15 cellular contexts compared by ENCODE assay signal in genomic region chr1:204870165-204870912, GRCh38. TPM values are rescaled to one million over a fixed set of nuclear protein-coding genes. Genes with fewer than 3 reads are reported as not detected.
A peak's percentile ranks its signal among the peaks of the same experiment; 100 is the strongest.
DNase-seq lines count a peak whose midpoint lies in the region; ATAC-seq and TF ChIP-seq lines count a peak whose summit lies in the region.
"Had no signal": no experiment of that assay in that cellular context is flagged by ENCODE, and none has a peak within 500 bp of the region (broad histone marks: within the 10 kb centered on the region; RNA-seq: fewer than 3 reads in every experiment).

Gene NFASC, plus strand, starts transcription at chr1:204870862. Its CDS starts 73,454 bp downstream, at chr1:204944316.

- TF ChIP-seq CTCF in BJ (IDR thresholded peaks at IDR 0.05; ENCODE audit: insufficient read depth, low read depth, low read length) = no peak

- intact Hi-C loops in posterior vena cava (cut with DNase I) = no loop called here

- CTCF ChIA-PET in BJ (lab: Yijun Ruan, JAX) = interaction anchor here (1.2 kb wide), 1 partner anchor 14 kb away, joined by 3 read pairs; no protein-coding TSS in a partner anchor

- H3K27me3 ChIP-seq in BJ (ENCODE audit: control insufficient read depth, insufficient read depth, low read length) = no peaks in the 10 kb centered on the region

- ATAC-seq in GM21786 (IDR thresholded peaks at IDR 0.05; ENCODE audit: unreplicated experiment) = no peak
- ATAC-seq in GM21528 (IDR thresholded peaks at IDR 0.05; ENCODE audit: low FRiP score, unreplicated experiment) = no peak
- ATAC-seq: left lung had no signal

- no peak within 1 kb of the TSS for H3K4me3 ChIP-seq in BJ (ENCODE audit: low read depth, low read length)
- H3K4me3 ChIP-seq: left lung had no signal

- POLR2A ChIA-PET in BJ (lab: Charles Lee) = no interaction called here

- no peaks in the 10 kb centered on the region for H3K36me3 ChIP-seq in BJ (ENCODE audit: control insufficient read depth, insufficient read depth, low read length)
- H3K36me3 ChIP-seq: left lung had no signal

- DNase-seq in BJ (ENCODE audit: low read depth) (no peak), caudate nucleus (lab: John Stamatoyannopoulos, UW) (peak in 54 of 61 donors; percentile 52 to 95 (median 82)), hippocampal formation (lab: John Stamatoyannopoulos, UW) (peak; percentile 82 to 85), posterior vena cava (ENCODE audit: low spot score) (no peak), SW480 (ENCODE audit: low spot score) (no peak), foreskin melanocyte (no peak)
- DNase-seq: activated T-cell treated with anti-CD3 and anti-CD28 coated beads, Interleukin-2, amount 50 U/mL, for 1 hour; cerebellar nuclear complex; DMS 273 treated with DMSO at 0.1 percent for 48 hours; left lung; NCI-H1436 treated with DMSO at 0.1 percent for 48 hours; NCI-H774; SIG-M5 had no signal

- peak within 1 kb of the TSS; percentile 95 for H3K27ac ChIP-seq in caudate nucleus (ENCODE audit: low read depth, low read length)
- H3K27ac ChIP-seq: left lung had no signal

RNA-seq across cellular contexts. Expression of gene NFASC, which starts in this region (rescaled TPM):
- 6.8 and 10.9 TPM in 2 replicates for polyA plus RNA-seq in BJ (2011; rRNA removed)
- 6.5 and 6.6 TPM in 2 replicates for polyA minus RNA-seq in BJ (2011; rRNA and poly(A)+ RNA removed)
- total RNA-seq in posterior vena cava = 10 to 100 TPM; 57.1 to 76.8 TPM

Comparison
In these comparisons a context has a peak if more than half of its experiments do, and no peak if none do; other contexts are left out.
1. DNase-seq: peak in caudate nucleus (54 of 61) and hippocampal formation (2 of 2); none in BJ (single experiment), posterior vena cava (single experiment), SW480 (single experiment) and foreskin melanocyte (single experiment).